ENCODE assay signal across 24 cellular contexts in genomic region chr7:72386152-72386551, GRCh38. TPM values are rescaled to one million over a fixed set of nuclear protein-coding genes. Genes with fewer than 3 reads are reported as not detected.
DNase-seq lines count a peak whose midpoint lies in the region; ATAC-seq, FAIRE-seq and TF ChIP-seq lines count a peak whose summit lies in the region.
"Had no signal": no experiment of that assay in that cellular context is flagged by ENCODE, and none has a peak within 500 bp of the region (broad histone marks: within the 10 kb centered on the region; RNA-seq: fewer than 3 reads in every experiment).

No MANE protein-coding gene starts in this region.

- H3K9me3 ChIP-seq in HepG2 (ENCODE audit: low read length) (no peaks in the 10 kb centered on the region), right lobe of liver (no peaks in the 10 kb centered on the region), K562 (replicated peaks; ENCODE audit: control insufficient read depth, insufficient read depth, low read depth, low read length) (no peaks in the 10 kb centered on the region; the same call in 1 of the 2 replicates)
- H3K9me3 ChIP-seq: BE2C had no signal

- no peak for TF ChIP-seq POLR2A in HepG2 (IDR thresholded peaks at IDR 0.05; ENCODE audit: insufficient read depth in 1 of 2, low read depth in 2 of 2, low read length in 2 of 2)
- no peak for TF ChIP-seq POLR2A in right lobe of liver (IDR thresholded peaks at IDR 0.05)
- TF ChIP-seq POLR2A in K562 (conservative IDR thresholded peaks at IDR 0.05) = no peak

- H3K79me2 ChIP-seq in HepG2 (ENCODE audit: insufficient read depth, low read length) (no peaks in the 10 kb centered on the region), K562 (ENCODE audit: control insufficient read depth, insufficient read depth, low read length) (no peaks in the 10 kb centered on the region)

- TF ChIP-seq CTCF in HepG2 (CRISPR knock-in tag; IDR thresholded peaks at IDR 0.05) = no peak
- TF ChIP-seq CTCF in right lobe of liver (IDR thresholded peaks at IDR 0.05) = no peak
- TF ChIP-seq CTCF in K562 (IDR thresholded peaks at IDR 0.05 in 2 of 3, conservative IDR thresholded peaks at IDR 0.05 in 1 of 3; ENCODE audit: insufficient read depth in 2 of 3, low read depth in 1 of 3, low read length in 3 of 3) = no peak

- 0% methylated on average over 3 of the region's 3 CpGs for WGBS in HepG2 (ENCODE audit: low lambda C conversion rate)
- WGBS in right lobe of liver (ENCODE audit: insufficient coverage, low coverage, low lambda C conversion rate, missing lambda C conversion rate) = 58% methylated on average over 3 of the region's 3 CpGs
- WGBS in K562 (ENCODE audit: insufficient coverage, low coverage, missing lambda C conversion rate) = 5% methylated on average over 3 of the region's 3 CpGs

- H3K4me1 ChIP-seq in HepG2 (ENCODE audit: insufficient read depth, low read length) (no peaks in the 10 kb centered on the region), right lobe of liver (no peaks in the 10 kb centered on the region), K562 (replicated peaks in 1 of 2; ENCODE audit: control insufficient read depth in 2 of 2, insufficient read depth in 2 of 2, low read length in 2 of 2) (no peaks in the 10 kb centered on the region)
- H3K4me1 ChIP-seq: BE2C had no signal

- H3K9me1 ChIP-seq in K562 (ENCODE audit: control insufficient read depth, insufficient read depth, low read length) = no peaks in the 10 kb centered on the region

- H4K20me1 ChIP-seq in HepG2 (ENCODE audit: insufficient read depth, low read length) = no peaks in the 10 kb centered on the region
- H4K20me1 ChIP-seq in K562 (replicated peaks; ENCODE audit: control insufficient read depth, insufficient read depth, low read length) = no peaks in the 10 kb centered on the region; the same call in 1 of the 2 replicates
- H4K20me1 ChIP-seq: BLaER1 had no signal

- no peaks in the 10 kb centered on the region for H3K36me3 ChIP-seq in HepG2 (replicated peaks in 1 of 2; ENCODE audit: control insufficient read depth in 1 of 2, insufficient read depth in 2 of 2, low read length in 2 of 2)
- H3K36me3 ChIP-seq in right lobe of liver = no peaks in the 10 kb centered on the region
- no peaks in the 10 kb centered on the region for H3K36me3 ChIP-seq in K562 (ENCODE audit: control insufficient read depth, insufficient read depth, low read length)
- H3K36me3 ChIP-seq: BE2C, BLaER1 had no signal

- in situ Hi-C loops in HepG2 (cut with HindIII; ENCODE audit: extremely low pct_ligation_motif_present, low pct_unique_long_range_greater_than_20kb) = no loop called here
- in situ Hi-C loops in K562 (cut with MboI) = no loop called here

- H3K4me2 ChIP-seq in HepG2 (ENCODE audit: low read depth, low read length) (no peak overlapping the region), K562 (ENCODE audit: insufficient read depth, low read length) (no peak overlapping the region)
- H3K4me2 ChIP-seq: BLaER1 had no signal

- FAIRE-seq in HepG2 (lab: Jason Lieb, UNC) (no peak), K562 (lab: Jason Lieb, UNC) (no peak)
- FAIRE-seq: G401.6, GM12891, GM19239 had no signal

- BruUV-seq in HepG2 (replicated peaks; lab: Mats Ljungman, UMichigan) (no TSS peak), K562 (replicated peaks; lab: Mats Ljungman, UMichigan) (no TSS peak)

- DNase-seq in HepG2 (ENCODE audit: low spot score) = no peak
- no peak for DNase-seq in right lobe of liver
- no peak for DNase-seq in K562 (ENCODE audit: extremely low read depth in 1 of 4, low spot score in 3 of 4)
- no peak for DNase-seq in DMS114 treated with DMSO at 0.1 percent for 48 hours (lab: John Stamatoyannopoulos, UW; ENCODE audit: unreplicated experiment)
- DNase-seq: ACHN; BE2C; C1 segment of cervical spinal cord; CD4-positive, alpha-beta memory T cell; CD4-positive, CD25-positive, alpha-beta regulatory T cell; CD8-positive, alpha-beta memory T cell; COR-L47; DMS 273 treated with DMSO at 0.1 percent for 48 hours; DMS79 treated with DMSO at 0.1 percent for 48 hours; GF-D8 had no signal

- H3K9ac ChIP-seq in HepG2 (ENCODE audit: insufficient read depth, low read depth, low read length) = no peak overlapping the region
- H3K9ac ChIP-seq in K562 (ENCODE audit: insufficient read depth in 1 of 2, low read depth in 2 of 2, low read length in 2 of 2) = no peak overlapping the region
- H3K9ac ChIP-seq: BLaER1 had no signal

- POLR2A ChIA-PET in HepG2 (lab: Yijun Ruan, JAX) = no interaction called here
- POLR2A ChIA-PET in K562 (lab: Yijun Ruan, JAX) = interaction anchor here (0.7 to 1.0 kb wide), 2 partner anchors 8 to 640 kb away, joined by 3 to 4 read pairs; no protein-coding TSS in a partner anchor

- H3K4me3 ChIP-seq in HepG2 (replicated peaks in 1 of 3; ENCODE audit: insufficient read depth in 1 of 3, low read depth in 2 of 3, low read length in 3 of 3) (no peak overlapping the region), right lobe of liver (no peak overlapping the region), K562 (no peak overlapping the region)
- H3K4me3 ChIP-seq: BLaER1 had no signal

- no peak for ATAC-seq in HepG2
- no peak for ATAC-seq in right lobe of liver
- no peak for ATAC-seq in K562
- no peak for ATAC-seq in GM21786 (IDR thresholded peaks at IDR 0.05; ENCODE audit: unreplicated experiment)

- H2AFZ ChIP-seq in HepG2 (ENCODE audit: low read length) (no peak overlapping the region), K562 (ENCODE audit: low read depth, low read length) (no peak overlapping the region)

- H3K27ac ChIP-seq in HepG2 (ENCODE audit: extremely low read length, insufficient read depth, low read length) (no peak overlapping the region), right lobe of liver (no peak overlapping the region), K562 (ENCODE audit: extremely low read depth, low read depth, low read length) (no peak overlapping the region)
- H3K27ac ChIP-seq: 22Rv1, BLaER1 had no signal

- TF ChIP-seq RAD21 in HepG2 (CRISPR knock-in tag; IDR thresholded peaks at IDR 0.05) (no peak), K562 (CRISPR knock-in tag; conservative IDR thresholded peaks at IDR 0.05 in 1 of 2, IDR thresholded peaks at IDR 0.05 in 1 of 2) (no peak)

- TF ChIP-seq EP300 in HepG2 (IDR thresholded peaks at IDR 0.05; ENCODE audit: low read depth in 2 of 2, low read length in 2 of 2) (no peak), HepG2 (CRISPR knock-in tag; IDR thresholded peaks at IDR 0.05; ENCODE audit: borderline replicate concordance) (no peak), K562 (IDR thresholded peaks at IDR 0.05; ENCODE audit: low read length) (no peak)

- CTCF ChIA-PET in HepG2 (lab: Yijun Ruan, JAX; ENCODE audit: low intra/inter-chr PET ratio, low total read pairs) (no interaction called here), K562 (lab: Yijun Ruan, JAX; ENCODE audit: low intra/inter-chr PET ratio) (no interaction called here)

- intact Hi-C loops in HepG2 (cut with micrococcal nuclease; ENCODE audit: unreplicated experiment) (no loop called here), right lobe of liver (cut with DNase I) (no loop called here), K562 (cut with micrococcal nuclease) (no loop called here)

- H3K27me3 ChIP-seq in HepG2 (ENCODE audit: control insufficient read depth in 1 of 2, insufficient read depth in 2 of 2, low read length in 2 of 2) = peaks cover 0 to 7% of the 10 kb centered on the region in 2 experiments; a peak in 1 of 5 replicates
- H3K27me3 ChIP-seq in right lobe of liver = no peaks in the 10 kb centered on the region
- H3K27me3 ChIP-seq in K562 (ENCODE audit: control insufficient read depth in 2 of 2, insufficient read depth in 2 of 2, low read length in 2 of 2) = peaks cover 4 to 7% of the 10 kb centered on the region in 2 experiments; a peak in 2 of 5 replicates
- H3K27me3 ChIP-seq: BE2C, BLaER1 had no signal

RNA-seq across cellular contexts. Expression of gene CALN1, which starts 26.0 kb away (rescaled TPM):
- total RNA-seq in HepG2 (2016; rRNA removed; fragmentation: Illumina TruSeq; extraction: Trizol) (not detected in 2 replicates), right lobe of liver (under 1 TPM; 0.06 to 0.98 (median 0.34) TPM), K562 (2014; rRNA removed) (1.4 and 1.5 TPM in 2 replicates), K562 (2014; rRNA removed; fragmentation: Illumina TruSeq; extraction: Trizol) (2.8 and 3.3 TPM in 2 replicates), K562 (2015; rRNA removed; fragmentation: Illumina TruSeq; extraction: Trizol) (3.0 and 3.3 TPM in 2 replicates), K562 (2021) (2.2 and 2.7 TPM in 2 replicates)
- total RNA-seq in HepG2 (2016; cell fraction: cytosol; rRNA removed; fragmentation: Illumina TruSeq; extraction: Trizol; ENCODE audit: low read depth) = not detected in 2 replicates
- not detected in 2 replicates for total RNA-seq in HepG2 (2016; cell fraction: insoluble cytoplasmic fraction; rRNA removed; fragmentation: Illumina TruSeq; extraction: Trizol)
- total RNA-seq in HepG2 (2016; cell fraction: membrane; rRNA removed; fragmentation: Illumina TruSeq; extraction: Trizol) = not detected in 2 replicates
- not detected in 2 replicates for total RNA-seq in HepG2 (2016; cell fraction: nucleus; rRNA removed; fragmentation: Illumina TruSeq; extraction: Trizol)
- polyA plus RNA-seq in HepG2 (2011; rRNA removed) (0.01 TPM in 1 of 2 replicates, not detected in the other), K562 (2011; rRNA removed) (0.80 and 6.8 TPM in 2 replicates), K562 (2014; fragmentation: Illumina TruSeq; extraction: Trizol) (2.5 and 3.4 TPM in 2 replicates), K562 (2014; fragmentation: Nextera tagmentation; extraction: Ambion mirVana) (1 to 10 TPM; 6.1 to 7.5 TPM), K562 (2014; rRNA removed) (2.5 and 2.6 TPM in 2 replicates)
- under 0.01 and 0.01 TPM in 2 replicates for polyA plus RNA-seq in HepG2 (2011; cell fraction: cytosol; rRNA removed)
- polyA plus RNA-seq in HepG2 (2011; cell fraction: nucleus; rRNA removed) = 0.02 TPM in 1 of 2 replicates, not detected in the other
- polyA plus RNA-seq in HepG2 (2012) = not detected in 2 replicates
- not detected in 2 replicates for polyA plus RNA-seq in HepG2 (2016; cell fraction: cytosol; fragmentation: Illumina TruSeq; extraction: Trizol; ENCODE audit: low read depth)
- polyA plus RNA-seq in HepG2 (2016; cell fraction: insoluble cytoplasmic fraction; fragmentation: Illumina TruSeq; extraction: Trizol; ENCODE audit: low read depth) = not detected in 2 replicates
- not detected in 2 replicates for polyA plus RNA-seq in HepG2 (2016; cell fraction: membrane; fragmentation: Illumina TruSeq; extraction: Trizol; ENCODE audit: low read depth)
- not detected in 2 replicates for polyA plus RNA-seq in HepG2 (2016; cell fraction: nucleus; fragmentation: Illumina TruSeq; extraction: Trizol; ENCODE audit: insufficient read depth, low read depth)
- polyA minus RNA-seq in HepG2 (2011; rRNA and poly(A)+ RNA removed; ENCODE audit: low replicate concordance) = 0.02 TPM in 1 of 2 replicates, not detected in the other
- polyA minus RNA-seq in HepG2 (2011; cell fraction: cytosol; rRNA and poly(A)+ RNA removed) = not detected in 2 replicates
- not detected in 2 replicates for polyA minus RNA-seq in HepG2 (2011; cell fraction: nucleus; rRNA and poly(A)+ RNA removed)
- 5.9 and 9.1 TPM in 2 replicates for total RNA-seq in K562 (2011; cell fraction: chromatin; rRNA removed; ENCODE audit: low replicate concordance)
- 1.3 and 1.7 TPM in 2 replicates for total RNA-seq in K562 (2011; cell fraction: nucleolus; rRNA removed)
- 2.8 and 4.3 TPM in 2 replicates for total RNA-seq in K562 (2011; cell fraction: nucleoplasm; rRNA removed)
- polyA plus RNA-seq in K562 (2011; cell fraction: cytosol; rRNA removed) = 0.68 and 2.8 TPM in 2 replicates
- 0.49 and 2.6 TPM in 2 replicates for polyA plus RNA-seq in K562 (2011; cell fraction: nucleus; rRNA removed)
- 2.7 and 4.6 TPM in 2 replicates for polyA plus RNA-seq in K562 (2012)
- 0.60 and 5.8 TPM in 2 replicates for polyA minus RNA-seq in K562 (2011; rRNA and poly(A)+ RNA removed)
- 3.6 TPM in 1 of 2 replicates, not detected in the other for polyA minus RNA-seq in K562 (2011; cell fraction: cytosol; rRNA and poly(A)+ RNA removed)
- 0.22 and 1.1 TPM in 2 replicates for polyA minus RNA-seq in K562 (2011; cell fraction: nucleus; rRNA and poly(A)+ RNA removed)
- total RNA-seq: A172; A673; CD4-positive, alpha-beta memory T cell; CD8-positive, alpha-beta memory T cell had no signal
- polyA plus RNA-seq: AG04450; CD14-positive monocyte; CD4-positive, alpha-beta memory T cell; CD4-positive, CD25-positive, alpha-beta regulatory T cell; CD8-positive, alpha-beta memory T cell had no signal

Comparison
In these comparisons a context has a peak if more than half of its experiments do, and no peak if none do; other contexts are left out.
1. Of the 241 proteins assayed by ChIP-seq in both HepG2 and K562: peak only in HepG2: MAFK; only in K562: none; in both: none; in neither: 240.